In the genomic region with DNA sequence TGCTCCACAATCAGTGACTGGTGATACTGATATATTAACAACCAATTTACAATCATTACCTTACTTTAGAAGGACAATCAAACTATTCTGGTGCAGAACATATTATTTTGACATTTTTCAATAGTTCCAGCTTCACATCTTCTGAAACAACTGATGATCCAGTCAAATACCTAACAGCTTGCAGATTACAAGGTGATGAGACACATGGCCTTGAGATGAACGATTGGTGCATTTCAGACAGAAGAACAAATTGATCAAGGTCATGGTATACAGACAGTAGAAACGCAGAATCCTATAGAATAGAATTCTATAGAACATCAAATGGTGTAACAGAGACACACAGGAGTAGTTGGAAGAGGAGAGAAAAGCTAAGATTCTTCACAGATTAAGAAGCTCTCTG, we compare ENCODE assay signal across 18 cellular contexts. TPM values are rescaled to one million over a fixed set of nuclear protein-coding genes. Genes with fewer than 3 reads are reported as not detected.
DNase-seq lines count a peak whose midpoint lies in the region; ATAC-seq, FAIRE-seq and TF ChIP-seq lines count a peak whose summit lies in the region.
"Had no signal": no experiment of that assay in that cellular context is flagged by ENCODE, and none has a peak within 500 bp of the region (broad histone marks: within the 10 kb centered on the region; RNA-seq: fewer than 3 reads in every experiment).

No MANE protein-coding gene starts in this region.

- no peak for TF ChIP-seq CTCF in nephron progenitor cell (IDR thresholded peaks at IDR 0.05)

- H3K4me1 Mint-ChIP-seq in activated T-cell treated with anti-CD3 and anti-CD28 coated beads, Interleukin-2, amount 50 U/mL, for 72 hours (ENCODE audit: low read depth): peaks cover 25% of the 10 kb centered on the region
- H3K4me1 Mint-ChIP-seq in activated T-cell treated with anti-CD3 and anti-CD28 coated beads, Interleukin-2, amount 50 U/mL, for 4 hours (ENCODE audit: low read depth): peaks cover 42% of the 10 kb centered on the region
- H3K4me1 Mint-ChIP-seq in activated T-helper 1 cell treated with anti-CD3 and anti-CD28 coated beads, Interleukin-12 subunit alpha, Interleukin-12 subunit beta, Interleukin-2, Interleukin-4 antibody, amounts not matched to agents 30 ng/mL and 10 ng/mL and 1 ng/mL, durations not matched to agents 14 hours and 24 hours and 36 hours (ENCODE audit: low read depth): peaks cover 58% of the 10 kb centered on the region
- peaks cover 35% of the 10 kb centered on the region for H3K4me1 Mint-ChIP-seq in nephron progenitor cell

- no peaks in the 10 kb centered on the region for H3K9me3 Mint-ChIP-seq in activated T-cell treated with anti-CD3 and anti-CD28 coated beads, Interleukin-2, amount 50 U/mL, for 72 hours
- no peaks in the 10 kb centered on the region for H3K9me3 Mint-ChIP-seq in activated T-cell treated with anti-CD3 and anti-CD28 coated beads, Interleukin-2, amount 50 U/mL, for 4 hours
- H3K9me3 Mint-ChIP-seq in activated T-helper 1 cell treated with anti-CD3 and anti-CD28 coated beads, Interleukin-12 subunit alpha, Interleukin-12 subunit beta, Interleukin-2, Interleukin-4 antibody, amounts not matched to agents 30 ng/mL and 10 ng/mL and 1 ng/mL, durations not matched to agents 14 hours and 24 hours and 36 hours: no peaks in the 10 kb centered on the region
- peaks cover 44% of the 10 kb centered on the region for H3K9me3 Mint-ChIP-seq in nephron progenitor cell

- peak overlapping the region; percentile 82 for H3K27ac Mint-ChIP-seq in activated T-cell treated with anti-CD3 and anti-CD28 coated beads, Interleukin-2, amount 50 U/mL, for 72 hours
- H3K27ac Mint-ChIP-seq in activated T-helper 1 cell treated with anti-CD3 and anti-CD28 coated beads, Interleukin-12 subunit alpha, Interleukin-12 subunit beta, Interleukin-2, Interleukin-4 antibody, amounts not matched to agents 30 ng/mL and 10 ng/mL and 1 ng/mL, durations not matched to agents 14 hours and 24 hours and 36 hours: peak overlapping the region; percentile 73
- peak overlapping the region; percentile 91 for H3K27ac Mint-ChIP-seq in nephron progenitor cell

- DNase-seq in activated T-cell treated with anti-CD3 and anti-CD28 coated beads, Interleukin-2, amount 50 U/mL, for 72 hours: no peak
- DNase-seq in activated T-cell treated with anti-CD3 and anti-CD28 coated beads, Interleukin-2, amount 50 U/mL, for 4 hours: no peak
- no peak for DNase-seq in GM19239 (ENCODE audit: insufficient read length, low spot score)
- DNase-seq in activated T-helper 1 cell treated with anti-CD3 and anti-CD28 coated beads, Interleukin-12 subunit alpha, Interleukin-12 subunit beta, Interleukin-2, Interleukin-4 antibody, amounts not matched to agents 30 ng/mL and 10 ng/mL and 1 ng/mL, durations not matched to agents 14 hours and 24 hours and 36 hours (ENCODE audit: low spot score): no peak
- DNase-seq in nephron progenitor cell: no peak
- no peak for DNase-seq in posterior cingulate gyrus
- no peak for DNase-seq in SHP77 treated with DMSO at 0.1 percent for 48 hours (lab: John Stamatoyannopoulos, UW)
- DNase-seq in DMS153 (lab: John Stamatoyannopoulos, UW): no peak
- DNase-seq: activated gamma-delta T cell treated with Interleukin-2 at 50 U/mL for 16 hours; effector CD4-positive, alpha-beta T cell; MG63; NCI-H1436 treated with DMSO at 0.1 percent for 48 hours; NCI-H2171; NCI-H526; right cardiac atrium; SJCRH30 had no signal

- H3K36me3 Mint-ChIP-seq in activated T-cell treated with anti-CD3 and anti-CD28 coated beads, Interleukin-2, amount 50 U/mL, for 72 hours (ENCODE audit: insufficient read depth in 2 of 2): no peaks in the 10 kb centered on the region
- H3K36me3 Mint-ChIP-seq in activated T-cell treated with anti-CD3 and anti-CD28 coated beads, Interleukin-2, amount 50 U/mL, for 4 hours (ENCODE audit: insufficient read depth): no peaks in the 10 kb centered on the region
- H3K36me3 Mint-ChIP-seq in activated T-helper 1 cell treated with anti-CD3 and anti-CD28 coated beads, Interleukin-12 subunit alpha, Interleukin-12 subunit beta, Interleukin-2, Interleukin-4 antibody, amounts not matched to agents 30 ng/mL and 10 ng/mL and 1 ng/mL, durations not matched to agents 14 hours and 24 hours and 36 hours (ENCODE audit: low read depth): peaks cover 12% of the 10 kb centered on the region
- H3K36me3 Mint-ChIP-seq in nephron progenitor cell (ENCODE audit: low read depth): peaks cover 47% of the 10 kb centered on the region

- H3K4me3 Mint-ChIP-seq in activated T-cell treated with anti-CD3 and anti-CD28 coated beads, Interleukin-2, amount 50 U/mL, for 72 hours: peak overlapping the region in 1 of 2 donors; percentile 63
- H3K4me3 Mint-ChIP-seq in activated T-cell treated with anti-CD3 and anti-CD28 coated beads, Interleukin-2, amount 50 U/mL, for 4 hours: no peak overlapping the region
- no peak overlapping the region for H3K4me3 Mint-ChIP-seq in activated T-helper 1 cell treated with anti-CD3 and anti-CD28 coated beads, Interleukin-12 subunit alpha, Interleukin-12 subunit beta, Interleukin-2, Interleukin-4 antibody, amounts not matched to agents 30 ng/mL and 10 ng/mL and 1 ng/mL, durations not matched to agents 14 hours and 24 hours and 36 hours
- no peak overlapping the region for H3K4me3 Mint-ChIP-seq in nephron progenitor cell

- ATAC-seq in activated T-cell treated with anti-CD3 and anti-CD28 coated beads, Interleukin-2, amount 50 U/mL, for 72 hours (replicated peaks in 1 of 2): no peak
- no peak for ATAC-seq in activated T-cell treated with anti-CD3 and anti-CD28 coated beads, Interleukin-2, amount 50 U/mL, for 4 hours
- ATAC-seq: gastroesophageal sphincter had no signal

- FAIRE-seq in GM19239 (lab: Jason Lieb, UNC): peak; percentile 64
- FAIRE-seq: D721Med had no signal

- intact Hi-C loops in activated T-helper 1 cell treated with anti-CD3 and anti-CD28 coated beads, Interleukin-12 subunit alpha, Interleukin-12 subunit beta, Interleukin-2, Interleukin-4 antibody, amounts not matched to agents 30 ng/mL and 10 ng/mL and 1 ng/mL, durations not matched to agents 14 hours and 24 hours and 36 hours (cut with micrococcal nuclease): loop anchor here (1.0 to 5.0 kb wide), 3 partner anchors 10 to 208 kb away; a partner anchor contains a TSS
- intact Hi-C loops in posterior cingulate gyrus (cut with DNase I): no loop called here

- no peaks in the 10 kb centered on the region for H3K27me3 Mint-ChIP-seq in activated T-cell treated with anti-CD3 and anti-CD28 coated beads, Interleukin-2, amount 50 U/mL, for 72 hours (ENCODE audit: low read depth)
- H3K27me3 Mint-ChIP-seq in activated T-cell treated with anti-CD3 and anti-CD28 coated beads, Interleukin-2, amount 50 U/mL, for 4 hours (ENCODE audit: low read depth): no peaks in the 10 kb centered on the region
- H3K27me3 Mint-ChIP-seq in activated T-helper 1 cell treated with anti-CD3 and anti-CD28 coated beads, Interleukin-12 subunit alpha, Interleukin-12 subunit beta, Interleukin-2, Interleukin-4 antibody, amounts not matched to agents 30 ng/mL and 10 ng/mL and 1 ng/mL, durations not matched to agents 14 hours and 24 hours and 36 hours (ENCODE audit: insufficient read depth): peaks cover 2% of the 10 kb centered on the region
- no peaks in the 10 kb centered on the region for H3K27me3 Mint-ChIP-seq in nephron progenitor cell (ENCODE audit: low read depth, poor library complexity)

RNA-seq across cellular contexts. Expression of a gene that starts 24.8 kb away (rescaled TPM):
- total RNA-seq in activated T-cell treated with anti-CD3 and anti-CD28 coated beads, Interleukin-2, amount 50 U/mL, for 72 hours: 10 to 100 TPM; 10.7 to 11.9 TPM
- 1 to 10 TPM; 2.7 to 6.2 (median 4.8) TPM for total RNA-seq in activated T-cell treated with anti-CD3 and anti-CD28 coated beads, Interleukin-2, amount 50 U/mL, for 4 hours
- total RNA-seq in activated T-helper 1 cell treated with anti-CD3 and anti-CD28 coated beads, Interleukin-12 subunit alpha, Interleukin-12 subunit beta, Interleukin-2, Interleukin-4 antibody, amounts not matched to agents 30 ng/mL and 10 ng/mL and 1 ng/mL, durations not matched to agents 14 hours and 24 hours and 36 hours: 9.6 and 12.4 TPM in 2 replicates
